In genomic region chr17:27367121-27367981, GRCh38 we compare ENCODE assay signal across 25 cellular contexts.
DNase-seq lines count a peak whose midpoint lies in the region; ATAC-seq, FAIRE-seq and TF ChIP-seq lines count a peak whose summit lies in the region.
"Had no signal": no experiment of that assay in that cellular context is flagged by ENCODE, and none has a peak within 500 bp of the region (broad histone marks: within the 10 kb centered on the region; RNA-seq: fewer than 3 reads in every experiment).

No MANE protein-coding gene starts in this region.

- H4K91ac ChIP-seq in IMR-90 (ENCODE audit: insufficient read depth, low read depth, low read length) (no peak overlapping the region), mesenchymal stem cell (ENCODE audit: low read length) (no peak overlapping the region)

- no peak overlapping the region for H2BK12ac ChIP-seq in mesenchymal stem cell (ENCODE audit: low read length in 2 of 2)

- no peak overlapping the region for H3K18ac ChIP-seq in IMR-90 (ENCODE audit: low read depth, low read length)
- H3K18ac ChIP-seq in mesenchymal stem cell (ENCODE audit: low read depth in 1 of 2, low read length in 2 of 2) = no peak overlapping the region

- no peak overlapping the region for H3K27ac Mint-ChIP-seq in activated CD8-positive, alpha-beta T cell treated with anti-CD3 and anti-CD28 coated beads for 36 hours
- H3K27ac Mint-ChIP-seq in activated CD4-positive, alpha-beta memory T cell treated with anti-CD3 and anti-CD28 coated beads for 36 hours = no peak overlapping the region
- H3K27ac Mint-ChIP-seq: activated naive CD8-positive, alpha-beta T cell treated with anti-CD3 and anti-CD28 coated beads, Interleukin-2, amount 10 ng/mL, durations not matched to agents 7 days and 5 days had no signal

- 0 out of 2 replicates have a peak overlapping the region, but pooled peaks have one; percentile 28 for H2AK5ac ChIP-seq in IMR-90 (ENCODE audit: low read depth, low read length)
- peak overlapping the region; percentile 13 for H2AK5ac ChIP-seq in mesenchymal stem cell (ENCODE audit: low read length, severe bottlenecking)

- H3K27me3 ChIP-seq in IMR-90 (ENCODE audit: control insufficient read depth, insufficient read depth, low read length) (no peaks in the 10 kb centered on the region), K562 (ENCODE audit: control insufficient read depth in 2 of 2, insufficient read depth in 2 of 2, low read length in 2 of 2) (no peaks in the 10 kb centered on the region), mesenchymal stem cell (ENCODE audit: control insufficient read depth in 1 of 2, insufficient read depth in 1 of 2, low read length in 2 of 2) (no peaks in the 10 kb centered on the region), sigmoid colon (no peaks in the 10 kb centered on the region)
- H3K27me3 ChIP-seq: left lung, spleen had no signal

- no peaks in the 10 kb centered on the region for H3K4me1 Mint-ChIP-seq in activated CD8-positive, alpha-beta T cell treated with anti-CD3 and anti-CD28 coated beads for 36 hours (ENCODE audit: low read depth)
- no peaks in the 10 kb centered on the region for H3K4me1 Mint-ChIP-seq in activated CD4-positive, alpha-beta memory T cell treated with anti-CD3 and anti-CD28 coated beads for 36 hours (ENCODE audit: low read depth)
- H3K4me1 Mint-ChIP-seq: activated naive CD8-positive, alpha-beta T cell treated with anti-CD3 and anti-CD28 coated beads, Interleukin-2, amount 10 ng/mL, durations not matched to agents 7 days and 5 days; central memory CD8-positive, alpha-beta T cell had no signal

- no TSS peak for BruUV-seq in IMR-90 (replicated peaks; lab: Mats Ljungman, UMichigan)
- no TSS peak for BruUV-seq in K562 (replicated peaks; lab: Mats Ljungman, UMichigan)

- intact Hi-C loops in IMR-90 (cut with micrococcal nuclease) (no loop called here), K562 (cut with micrococcal nuclease) (loop anchor here (5.0 kb wide), 1 partner anchor 90 kb away; the partner anchor contains the start of gene KSR1), sigmoid colon (cut with DNase I) (no loop called here)
- intact Hi-C loops in activated CD8-positive, alpha-beta T cell treated with anti-CD3 and anti-CD28 coated beads for 36 hours (cut with micrococcal nuclease) = no loop called here
- intact Hi-C loops in activated CD4-positive, alpha-beta memory T cell treated with anti-CD3 and anti-CD28 coated beads for 36 hours (cut with micrococcal nuclease) = no loop called here

- H2AFZ ChIP-seq in IMR-90 (replicated peaks; ENCODE audit: low read length, poor library complexity) (no peak overlapping the region), K562 (ENCODE audit: low read depth, low read length) (peak overlapping the region; percentile 67), mesenchymal stem cell (ENCODE audit: low read depth, low read length) (no peak overlapping the region)

- H3K36me3 ChIP-seq in IMR-90 (ENCODE audit: control insufficient read depth, insufficient read depth, low read length) (no peaks in the 10 kb centered on the region), K562 (ENCODE audit: control insufficient read depth, insufficient read depth, low read length) (no peaks in the 10 kb centered on the region), mesenchymal stem cell (ENCODE audit: control insufficient read depth in 1 of 2, insufficient read depth in 2 of 2, low read depth in 1 of 2, low read length in 2 of 2) (no peaks in the 10 kb centered on the region), sigmoid colon (no peaks in the 10 kb centered on the region)
- H3K36me3 ChIP-seq: left lung, spleen, thoracic aorta had no signal

- peaks cover 3% of the 10 kb centered on the region for H3K27me3 Mint-ChIP-seq in activated CD8-positive, alpha-beta T cell treated with anti-CD3 and anti-CD28 coated beads for 36 hours
- no peaks in the 10 kb centered on the region for H3K27me3 Mint-ChIP-seq in activated CD4-positive, alpha-beta memory T cell treated with anti-CD3 and anti-CD28 coated beads for 36 hours

- TF ChIP-seq POLR2A in IMR-90 (IDR thresholded peaks at IDR 0.05; ENCODE audit: low read depth, low read length) (no peak), K562 (conservative IDR thresholded peaks at IDR 0.05) (no peak), sigmoid colon (IDR thresholded peaks at IDR 0.05) (no peak)

- H3K79me2 ChIP-seq in K562 (ENCODE audit: control insufficient read depth, insufficient read depth, low read length) = no peaks in the 10 kb centered on the region

- H4K5ac ChIP-seq in IMR-90 (ENCODE audit: low read depth, low read length) = no peak overlapping the region

- H3K14ac ChIP-seq in IMR-90 (replicated peaks; ENCODE audit: low read depth, low read length) (no peak overlapping the region), mesenchymal stem cell (ENCODE audit: low read length in 2 of 2) (peak overlapping the region in 1 of 2 experiments; percentile 41)

- FAIRE-seq in K562 (lab: Jason Lieb, UNC) = no peak
- FAIRE-seq: GM12892 had no signal

- H3K9me3 Mint-ChIP-seq in activated CD8-positive, alpha-beta T cell treated with anti-CD3 and anti-CD28 coated beads for 36 hours = peaks cover 8% of the 10 kb centered on the region
- H3K9me3 Mint-ChIP-seq in activated CD4-positive, alpha-beta memory T cell treated with anti-CD3 and anti-CD28 coated beads for 36 hours = peaks cover 13% of the 10 kb centered on the region
- H3K9me3 Mint-ChIP-seq: central memory CD8-positive, alpha-beta T cell had no signal

- POLR2A ChIA-PET in IMR-90 (lab: Charles Lee; ENCODE audit: unreplicated experiment) = no interaction called here
- POLR2A ChIA-PET in K562 (lab: Yijun Ruan, JAX) = interaction anchor here (0.6 to 0.7 kb wide), 3 partner anchors 16 to 221 kb away, joined by 3 read pairs; no protein-coding TSS in a partner anchor
- POLR2A ChIA-PET in activated CD8-positive, alpha-beta T cell treated with anti-CD3 and anti-CD28 coated beads for 36 hours (lab: Charles Lee) = no interaction called here
- POLR2A ChIA-PET in activated CD4-positive, alpha-beta memory T cell treated with anti-CD3 and anti-CD28 coated beads for 36 hours (lab: Charles Lee) = no interaction called here

- CTCF ChIA-PET in IMR-90 (lab: Yijun Ruan, JAX) (no interaction called here), K562 (lab: Yijun Ruan, JAX; ENCODE audit: low intra/inter-chr PET ratio) (no interaction called here)
- CTCF ChIA-PET in activated CD8-positive, alpha-beta T cell treated with anti-CD3 and anti-CD28 coated beads for 36 hours (lab: Charles Lee) = interaction anchor here (1.2 to 3.9 kb wide), 2 partner anchors 13 to 232 kb away, joined by 4 to 16 read pairs; no protein-coding TSS in a partner anchor
- CTCF ChIA-PET in activated CD4-positive, alpha-beta memory T cell treated with anti-CD3 and anti-CD28 coated beads for 36 hours (lab: Charles Lee) = interaction anchor here (0.5 to 0.9 kb wide), 2 partner anchors 13 to 129 kb away, joined by 3 to 5 read pairs; no protein-coding TSS in a partner anchor

- 86% methylated on average over 3 of the region's 17 CpGs; no CpG with 5 or more reads in 1 of the 2 experiments for WGBS in IMR-90 (ENCODE audit: extremely low coverage in 2 of 2, insufficient read length in 1 of 2), 2 experiments
- WGBS in K562 (ENCODE audit: insufficient coverage, low coverage, missing lambda C conversion rate) = 74% methylated on average over 15 of the region's 17 CpGs
- WGBS in mesenchymal stem cell = 85% methylated on average over 17 of the region's 17 CpGs
- WGBS in sigmoid colon, 2 donors = 79 to 87% methylated on average over 17 of the region's 17 CpGs

- no peaks in the 10 kb centered on the region for H4K20me1 ChIP-seq in IMR-90 (ENCODE audit: insufficient read depth, low read length)
- no peaks in the 10 kb centered on the region for H4K20me1 ChIP-seq in K562 (replicated peaks; ENCODE audit: control insufficient read depth, insufficient read depth, low read length)

- no peaks in the 10 kb centered on the region for H3K36me3 Mint-ChIP-seq in activated CD8-positive, alpha-beta T cell treated with anti-CD3 and anti-CD28 coated beads for 36 hours (ENCODE audit: low read depth)
- H3K36me3 Mint-ChIP-seq in activated CD4-positive, alpha-beta memory T cell treated with anti-CD3 and anti-CD28 coated beads for 36 hours = peaks cover 4% of the 10 kb centered on the region
- H3K36me3 Mint-ChIP-seq: activated naive CD8-positive, alpha-beta T cell treated with anti-CD3 and anti-CD28 coated beads, Interleukin-2, amount 10 ng/mL, durations not matched to agents 7 days and 5 days had no signal

- H3K4ac ChIP-seq in IMR-90 (ENCODE audit: low read depth, low read length) (no peak overlapping the region), mesenchymal stem cell (ENCODE audit: low read depth in 1 of 2, low read length in 2 of 2) (no peak overlapping the region)

- dilution Hi-C loops in IMR-90 (cut with HindIII; ENCODE audit: low sequenced_read_pairs, unreplicated experiment) = no loop called here

- H3K9ac ChIP-seq in IMR-90 (ENCODE audit: low read depth, low read length) (no peak overlapping the region), K562 (ENCODE audit: insufficient read depth in 1 of 2, low read depth in 2 of 2, low read length in 2 of 2) (peak overlapping the region in 1 of 2 experiments; percentile 86; a peak in 2 of 4 replicates), mesenchymal stem cell (ENCODE audit: low read length) (no peak overlapping the region)
- H3K9ac ChIP-seq: KMS-11 had no signal

- H3K4me3 ChIP-seq in IMR-90 (ENCODE audit: insufficient read depth, low read depth, low read length) (no peak overlapping the region), K562 (no peak overlapping the region), mesenchymal stem cell (ENCODE audit: insufficient read depth in 1 of 2, low read depth in 1 of 2, low read length in 2 of 2) (no peak overlapping the region), sigmoid colon (no peak overlapping the region)
- H3K4me3 ChIP-seq: left lung, spleen, thoracic aorta had no signal

- H3K27ac ChIP-seq in IMR-90 (ENCODE audit: insufficient read depth, low read length) = no peak overlapping the region
- H3K27ac ChIP-seq in K562 (ENCODE audit: extremely low read depth, low read depth, low read length) = peak overlapping the region; percentile 7; the same call in 1 of the 3 replicates
- no peak overlapping the region for H3K27ac ChIP-seq in mesenchymal stem cell (ENCODE audit: low read length, poor library complexity, severe bottlenecking)
- peak overlapping the region in 3 of 4 donors; percentile 72 to 81 (median 74) for H3K27ac ChIP-seq in sigmoid colon
- H3K27ac ChIP-seq: C4-2B, epithelial cell of prostate, KMS-11, left lung, spleen, thoracic aorta had no signal

- ATAC-seq in IMR-90 (ENCODE audit: low read depth) (no peak), K562 (peak; percentile 32), GM18868 (IDR thresholded peaks at IDR 0.05; ENCODE audit: unreplicated experiment) (no peak)
- no peak for ATAC-seq in activated CD8-positive, alpha-beta T cell treated with anti-CD3 and anti-CD28 coated beads for 36 hours
- ATAC-seq: left lung had no signal

- peaks cover 14% of the 10 kb centered on the region for H3K4me1 ChIP-seq in IMR-90 (ENCODE audit: control insufficient read depth, insufficient read depth, low read length)
- peaks cover 21 to 27% of the 10 kb centered on the region in 2 experiments for H3K4me1 ChIP-seq in K562 (replicated peaks in 1 of 2; ENCODE audit: control insufficient read depth in 2 of 2, insufficient read depth in 2 of 2, low read length in 2 of 2)
- H3K4me1 ChIP-seq in mesenchymal stem cell (ENCODE audit: control insufficient read depth, insufficient read depth, low read depth, low read length) = peaks cover 18% of the 10 kb centered on the region
- peaks cover 0 to 37% (median 28%) of the 10 kb centered on the region in 4 donors for H3K4me1 ChIP-seq in sigmoid colon
- H3K4me1 ChIP-seq: left lung had no signal

- no peak overlapping the region for H2BK20ac ChIP-seq in IMR-90 (ENCODE audit: low read depth, low read length)

- no peak overlapping the region for H3K56ac ChIP-seq in IMR-90 (ENCODE audit: extremely low read depth, insufficient read depth, low read length)

- no peaks in the 10 kb centered on the region for H3K79me1 ChIP-seq in IMR-90 (ENCODE audit: low read depth in 1 of 2, low read length in 2 of 2)
- H3K79me1 ChIP-seq in mesenchymal stem cell (replicated peaks; ENCODE audit: low read length, poor library complexity, severe bottlenecking) = no peaks in the 10 kb centered on the region

- H3K9me1 ChIP-seq in IMR-90 (ENCODE audit: insufficient read depth, low read length) = peaks cover 21% of the 10 kb centered on the region
- no peaks in the 10 kb centered on the region for H3K9me1 ChIP-seq in K562 (ENCODE audit: control insufficient read depth, insufficient read depth, low read length)

- H3K4me2 ChIP-seq in IMR-90 (ENCODE audit: low read depth, low read length) (no peak overlapping the region), K562 (ENCODE audit: insufficient read depth, low read length) (no peak overlapping the region), mesenchymal stem cell (ENCODE audit: low read length, poor library complexity, severe bottlenecking) (no peak overlapping the region)
- H3K4me2 ChIP-seq: KMS-11 had no signal

- H2BK5ac ChIP-seq in IMR-90 (ENCODE audit: low read depth, low read length, poor library complexity, severe bottlenecking) (no peak overlapping the region), mesenchymal stem cell (ENCODE audit: low read depth, low read length, poor library complexity, severe bottlenecking) (no peak overlapping the region)

- H3K4me3 Mint-ChIP-seq in activated CD8-positive, alpha-beta T cell treated with anti-CD3 and anti-CD28 coated beads for 36 hours = no peak overlapping the region
- no peak overlapping the region for H3K4me3 Mint-ChIP-seq in activated CD4-positive, alpha-beta memory T cell treated with anti-CD3 and anti-CD28 coated beads for 36 hours
- H3K4me3 Mint-ChIP-seq: activated naive CD8-positive, alpha-beta T cell treated with anti-CD3 and anti-CD28 coated beads, Interleukin-2, amount 10 ng/mL, durations not matched to agents 7 days and 5 days; central memory CD8-positive, alpha-beta T cell had no signal

- H4K8ac ChIP-seq in IMR-90 (ENCODE audit: low read depth in 2 of 2, low read length in 2 of 2) = no peak overlapping the region
- H4K8ac ChIP-seq in mesenchymal stem cell (ENCODE audit: low read length) = peak overlapping the region; percentile 9

- no peak for TF ChIP-seq CTCF in IMR-90 (conservative IDR thresholded peaks at IDR 0.05; ENCODE audit: low read depth, low read length)
- no peak for TF ChIP-seq CTCF in K562 (IDR thresholded peaks at IDR 0.05 in 2 of 3, conservative IDR thresholded peaks at IDR 0.05 in 1 of 3; ENCODE audit: insufficient read depth in 2 of 3, low read depth in 1 of 3, low read length in 3 of 3)
- no peak for TF ChIP-seq CTCF in sigmoid colon (IDR thresholded peaks at IDR 0.05)
- TF ChIP-seq CTCF in activated CD8-positive, alpha-beta T cell treated with anti-CD3 and anti-CD28 coated beads for 36 hours (IDR thresholded peaks at IDR 0.05) = no peak

- TF ChIP-seq EP300 in K562 (IDR thresholded peaks at IDR 0.05; ENCODE audit: low read length) = no peak
- no peak for TF ChIP-seq EP300 in sigmoid colon (IDR thresholded peaks at IDR 0.05)

- H2AK9ac ChIP-seq in IMR-90 (replicated peaks; ENCODE audit: low read depth, low read length, poor library complexity) = peak overlapping the region; percentile 15

- H3K9me3 ChIP-seq in IMR-90 (ENCODE audit: control insufficient read depth, insufficient read depth, low read length) = peaks cover 3% of the 10 kb centered on the region; the same call in 1 of the 2 replicates
- peaks cover 6% of the 10 kb centered on the region; the same call in 1 of the 2 replicates for H3K9me3 ChIP-seq in K562 (replicated peaks; ENCODE audit: control insufficient read depth, insufficient read depth, low read depth, low read length)
- peaks cover 7% of the 10 kb centered on the region for H3K9me3 ChIP-seq in mesenchymal stem cell (ENCODE audit: control insufficient read depth, low read length)
- H3K9me3 ChIP-seq in sigmoid colon = no peaks in the 10 kb centered on the region
- H3K9me3 ChIP-seq: thoracic aorta had no signal

- H2BK120ac ChIP-seq in IMR-90 (ENCODE audit: low read depth, low read length) (no peak overlapping the region), mesenchymal stem cell (ENCODE audit: low read depth, low read length) (no peak overlapping the region)

- no peak for DNase-seq in IMR-90
- DNase-seq in K562 (ENCODE audit: extremely low read depth in 1 of 4, low spot score in 3 of 4) = no peak
- DNase-seq in mesenchymal stem cell = no peak
- peak; percentile 86 for DNase-seq in sigmoid colon
- no peak for DNase-seq in activated CD8-positive, alpha-beta T cell treated with anti-CD3 and anti-CD28 coated beads for 36 hours
- DNase-seq in midbrain (lab: John Stamatoyannopoulos, UW) = no peak
- DNase-seq in activated CD4-positive, alpha-beta memory T cell treated with anti-CD3 and anti-CD28 coated beads for 36 hours = no peak
- DNase-seq: activated CD4-positive, alpha-beta T cell treated with anti-CD3 and anti-CD28 coated beads, Interleukin-2, amount 50 U/mL, for 48 hours; activated effector memory CD4-positive, alpha-beta T cell treated with anti-CD3 and anti-CD28 coated beads, Interleukin-2, amount 50 U/mL, for 16 hours; activated naive CD8-positive, alpha-beta T cell treated with anti-CD3 and anti-CD28 coated beads, Interleukin-2, amount 10 ng/mL, durations not matched to agents 7 days and 5 days; Calu3; left lung; NCI-H1436; NCI-H2107; NCI-H446 treated with DMSO at 0.1 percent for 48 hours; spleen; stimulated activated CD4-positive, alpha-beta T cell treated with anti-CD3 and anti-CD28 coated beads, Interleukin-4, amount 100 ng/mL, for 1 hour; stimulated activated naive CD4-positive, alpha-beta T cell had no signal

- H3K23ac ChIP-seq in IMR-90 (ENCODE audit: low read depth, low read length) (no peak overlapping the region), mesenchymal stem cell (ENCODE audit: low read length in 2 of 2) (no peak overlapping the region)

- H2BK15ac ChIP-seq in IMR-90 (ENCODE audit: low read depth, low read length) = no peak overlapping the region
- H2BK15ac ChIP-seq in mesenchymal stem cell (ENCODE audit: low read depth, poor library complexity, severe bottlenecking) = no peak overlapping the region

- in situ Hi-C loops in IMR-90 (cut with MboI; ENCODE audit: low sequenced_read_pairs) = loop anchor here (10.0 kb wide), 1 partner anchor 77 kb away; no protein-coding TSS in a partner anchor
- in situ Hi-C loops in K562 (cut with MboI) = no loop called here

- TF ChIP-seq RAD21 in IMR-90 (IDR thresholded peaks at IDR 0.05; ENCODE audit: low read length) (no peak), K562 (CRISPR knock-in tag; conservative IDR thresholded peaks at IDR 0.05 in 1 of 2, IDR thresholded peaks at IDR 0.05 in 1 of 2) (no peak)

Comparison
In these comparisons a context has a peak if more than half of its experiments do, and no peak if none do; other contexts are left out.
1. H3K27ac ChIP-seq: peak in K562 (single experiment) and sigmoid colon (3 of 4); none in IMR-90 (single experiment) and mesenchymal stem cell (single experiment).
2. CTCF ChIA-PET loops: an anchor here in activated CD8-positive, alpha-beta T cell treated with anti-CD3 and anti-CD28 coated beads for 36 hours (1.2 to 3.9 kb wide) and activated CD4-positive, alpha-beta memory T cell treated with anti-CD3 and anti-CD28 coated beads for 36 hours (0.5 to 0.9 kb wide); none called in IMR-90 and K562.